30 cellular contexts compared by ENCODE assay signal in the genomic region with DNA sequence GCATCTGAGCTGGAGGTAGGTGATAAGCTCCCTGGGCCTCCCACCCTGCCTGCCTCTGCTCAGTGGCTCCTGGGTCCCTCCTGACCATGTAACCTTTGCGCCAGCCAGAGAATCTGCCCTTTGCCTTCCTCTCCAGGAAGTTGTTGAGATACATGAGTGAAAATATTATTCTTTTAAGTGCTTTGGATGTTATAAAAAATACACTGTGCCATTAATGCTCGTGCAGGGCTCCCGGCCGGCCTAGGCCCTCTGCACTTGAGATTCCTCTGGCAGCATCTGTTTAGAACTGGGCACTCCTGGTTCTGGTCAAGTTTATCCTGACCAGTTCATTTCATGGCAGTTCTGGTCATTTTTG.
"Had no signal": no experiment of that assay in that cellular context is flagged by ENCODE, and none has a peak within 500 bp of the region (broad histone marks: within the 10 kb centered on the region; RNA-seq: fewer than 3 reads in every experiment).

No MANE protein-coding gene starts in this region.

- H3K4me3 Mint-ChIP-seq: activated naive CD8-positive, alpha-beta T cell treated with anti-CD3 and anti-CD28 coated beads for 36 hours; naive B cell; T-helper 1 cell treated with Interleukin-12 subunit alpha and Interleukin-12 subunit beta and Interleukin-4 antibody, amounts not matched to agents 30 μg/mL and 1 μg/mL, for 36 hours; type B pancreatic cell had no signal

- H3K36me3 ChIP-seq: adrenal gland, gastroesophageal sphincter, left lung, lower lobe of right lung, pancreas, sigmoid colon, uterus had no signal

- H3K27me3 ChIP-seq: adrenal gland, body of pancreas, gastroesophageal sphincter, left lung, pancreas, sigmoid colon, uterus had no signal

- H3K27ac ChIP-seq: adrenal gland, gastroesophageal sphincter, left lung, lower lobe of right lung, psoas muscle, sigmoid colon, uterus, VCaP had no signal

- H3K4me1 ChIP-seq: uterus had no signal

- H3K27me3 Mint-ChIP-seq: type B pancreatic cell had no signal

- H3K4me1 Mint-ChIP-seq: activated naive CD8-positive, alpha-beta T cell treated with anti-CD3 and anti-CD28 coated beads for 36 hours; naive B cell had no signal

- ATAC-seq: body of pancreas, gastroesophageal sphincter, left lung, lower lobe of right lung, pancreas, psoas muscle had no signal

- DNase-seq: activated CD4-positive, alpha-beta T cell treated with anti-CD3 and anti-CD28 coated beads for 4 hours; activated CD4-positive, alpha-beta T cell treated with anti-CD3 and anti-CD28 coated beads, Interleukin-2, amount 50 U/mL, for 4 hours; activated effector memory CD4-positive, alpha-beta T cell treated with Interleukin-2 at 50 U/mL for 16 hours; activated naive CD4-positive, alpha-beta T cell treated with Interleukin-2 at 50 U/mL for 16 hours; activated naive CD8-positive, alpha-beta T cell treated with anti-CD3 and anti-CD28 coated beads for 36 hours; activated T-cell treated with anti-CD3 and anti-CD28 coated beads for 4 hours; adrenal gland; body of pancreas; cerebellar nuclear complex; cortex of kidney; hippocampal formation; lower lobe of right lung; mesendoderm; naive B cell; nucleus accumbens; psoas muscle; sigmoid colon; stimulated activated CD4-positive, alpha-beta T cell treated with anti-CD3 and anti-CD28 coated beads, Interleukin-15, amount 100 ng/mL, for 24 hours; stimulated activated CD4-positive, alpha-beta T cell treated with anti-CD3 and anti-CD28 coated beads, Interleukin-2, amount 100 ng/mL, for 24 hours; stimulated activated naive CD4-positive, alpha-beta T cell; SW 1271; T-helper 9 cell; uterus had no signal

- H3K4me3 ChIP-seq: adrenal gland, body of pancreas, gastroesophageal sphincter, left lung, lower lobe of right lung, pancreas, psoas muscle, sigmoid colon, smooth muscle cell, uterus had no signal

- H3K4me2 ChIP-seq: smooth muscle cell had no signal

- H3K9me3 Mint-ChIP-seq: T-helper 1 cell treated with Interleukin-12 subunit alpha and Interleukin-12 subunit beta and Interleukin-4 antibody, amounts not matched to agents 30 μg/mL and 1 μg/mL, for 36 hours had no signal

- H3K27ac Mint-ChIP-seq: activated naive CD8-positive, alpha-beta T cell treated with anti-CD3 and anti-CD28 coated beads for 36 hours; naive B cell; T-helper 1 cell treated with Interleukin-12 subunit alpha and Interleukin-12 subunit beta and Interleukin-4 antibody, amounts not matched to agents 30 μg/mL and 1 μg/mL, for 36 hours; type B pancreatic cell had no signal

- H3K9me3 ChIP-seq: adrenal gland, body of pancreas, gastroesophageal sphincter, left lung, lower lobe of right lung, pancreas, psoas muscle, sigmoid colon, uterus had no signal

- H3K36me3 Mint-ChIP-seq: activated naive CD8-positive, alpha-beta T cell treated with anti-CD3 and anti-CD28 coated beads for 36 hours; naive B cell had no signal
